Comparison of ENCODE assay signal across 1 cellular context in genomic region chr6:53651764-53652401, GRCh38.
TF ChIP-seq lines count a peak whose summit lies in the region.

No MANE protein-coding gene starts in this region.

TF ChIP-seq in WTC11, 78 proteins besides CTCF, POLR2A, EP300 and RAD21 (continued from another document):
- TF ChIP-seq ZNF281 (CRISPR knock-in tag; IDR thresholded peaks at IDR 0.05) (peak; percentile 90), CREM (CRISPR knock-in tag; IDR thresholded peaks at IDR 0.05) (peak; percentile 79; the same call in 1 of the 2 replicates), FOXP4 (CRISPR knock-in tag; IDR thresholded peaks at IDR 0.05) (peak; percentile 98), HMGXB4 (CRISPR knock-in tag; IDR thresholded peaks at IDR 0.05) (peak; percentile 98), ZNF121 (CRISPR knock-in tag; IDR thresholded peaks at IDR 0.05) (peak; percentile 72; the same call in 1 of the 2 replicates), ATF6 (CRISPR knock-in tag; IDR thresholded peaks at IDR 0.05) (no peak), ZNF532 (CRISPR knock-in tag; IDR thresholded peaks at IDR 0.05; ENCODE audit: borderline replicate concordance) (no peak), E2F5 (CRISPR knock-in tag; IDR thresholded peaks at IDR 0.05) (peak; percentile 96), FOXK1 (CRISPR knock-in tag; IDR thresholded peaks at IDR 0.05) (peak; percentile 96), PREB (CRISPR knock-in tag; IDR thresholded peaks at IDR 0.05; ENCODE audit: borderline replicate concordance) (peak; percentile 94; the same call in 1 of the 2 replicates), MLX (CRISPR knock-in tag; IDR thresholded peaks at IDR 0.05) (peak; percentile 91; the same call in 1 of the 2 replicates), TP53 (CRISPR knock-in tag; IDR thresholded peaks at IDR 0.05) (peak; percentile 99), EMX1 (CRISPR knock-in tag; IDR thresholded peaks at IDR 0.05) (0 out of 2 replicates have a peak, but pooled peaks have one; percentile 45), ZNF263 (CRISPR knock-in tag; IDR thresholded peaks at IDR 0.05; ENCODE audit: low read depth) (peak; percentile 46; the same call in 1 of the 2 replicates), MYBL2 (CRISPR knock-in tag; IDR thresholded peaks at IDR 0.05) (peak; percentile 96), ZNF416 (CRISPR knock-in tag; IDR thresholded peaks at IDR 0.05) (no peak), ZMAT4 (CRISPR knock-in tag; IDR thresholded peaks at IDR 0.05) (no peak), OVOL2 (CRISPR knock-in tag; IDR thresholded peaks at IDR 0.05; ENCODE audit: borderline replicate concordance) (no peak), GRHL2 (CRISPR knock-in tag; IDR thresholded peaks at IDR 0.05; ENCODE audit: insufficient replicate concordance, severe bottlenecking) (no peak), NR2C2 (CRISPR knock-in tag; IDR thresholded peaks at IDR 0.05) (no peak), GTF2I (CRISPR knock-in tag; conservative IDR thresholded peaks at IDR 0.05) (no peak), MAX (CRISPR knock-in tag; IDR thresholded peaks at IDR 0.05) (peak; percentile 100), NFE2L1 (CRISPR knock-in tag; IDR thresholded peaks at IDR 0.05) (peak; percentile 96), NFYB (CRISPR knock-in tag; conservative IDR thresholded peaks at IDR 0.05; ENCODE audit: low read depth) (peak; percentile 71), ZNF423 (CRISPR knock-in tag; IDR thresholded peaks at IDR 0.05) (no peak), AFF4 (CRISPR knock-in tag; IDR thresholded peaks at IDR 0.05; ENCODE audit: borderline replicate concordance) (peak; percentile 47; the same call in 1 of the 2 replicates), ATF3 (CRISPR knock-in tag; conservative IDR thresholded peaks at IDR 0.05) (no peak; the same call in 1 of the 2 replicates), NR3C1 (CRISPR knock-in tag; conservative IDR thresholded peaks at IDR 0.05; ENCODE audit: low read depth) (no peak; the same call in 1 of the 2 replicates), USF1 (CRISPR knock-in tag; IDR thresholded peaks at IDR 0.05) (peak; percentile 83; the same call in 1 of the 2 replicates), HMGA2 (CRISPR knock-in tag; IDR thresholded peaks at IDR 0.05) (no peak), TEAD1 (CRISPR knock-in tag; IDR thresholded peaks at IDR 0.05) (peak; percentile 98)
